Comparison of ENCODE assay signal across 1 cellular context in genomic region chr6:47478233-47479155, GRCh38.
TF ChIP-seq lines count a peak whose summit lies in the region.

No MANE protein-coding gene starts in this region.

TF ChIP-seq in H1, 55 proteins besides CTCF, POLR2A, EP300 and RAD21 (continued from another document):
- TF ChIP-seq CBX8 (IDR thresholded peaks at IDR 0.05; ENCODE audit: borderline replicate concordance, low read depth, low read length), result no peak
- TF ChIP-seq RNF2 (IDR thresholded peaks at IDR 0.05; ENCODE audit: borderline replicate concordance, low read depth, low read length, missing control alignments, poor library complexity, severe bottlenecking), result no peak
- peak; percentile 23 for TF ChIP-seq KDM4A (IDR thresholded peaks at IDR 0.05; ENCODE audit: low read depth, low read length, severe bottlenecking)
- no peak for TF ChIP-seq E2F6 (IDR thresholded peaks at IDR 0.05)
- TF ChIP-seq SP4 (IDR thresholded peaks at IDR 0.05; ENCODE audit: low read length), result no peak
- TF ChIP-seq TBP (IDR thresholded peaks at IDR 0.05; ENCODE audit: low read depth, low read length), result no peak
- no peak for TF ChIP-seq SIRT6 (IDR thresholded peaks at IDR 0.05; ENCODE audit: low read length)
- TF ChIP-seq RXRA (IDR thresholded peaks at IDR 0.05; ENCODE audit: insufficient read depth, low read depth, low read length), result no peak
- TF ChIP-seq ASH2L (IDR thresholded peaks at IDR 0.05; ENCODE audit: low read length), result peak; percentile 64
- TF ChIP-seq, protein P1, sequence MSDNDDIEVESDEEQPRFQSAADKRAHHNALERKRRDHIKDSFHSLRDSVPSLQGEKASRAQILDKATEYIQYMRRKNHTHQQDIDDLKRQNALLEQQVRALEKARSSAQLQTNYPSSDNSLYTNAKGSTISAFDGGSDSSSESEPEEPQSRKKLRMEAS (IDR thresholded peaks at IDR 0.05), result 0 out of 2 replicates have a peak, but pooled peaks have one; percentile 8
- TF ChIP-seq TAF7 (optimal IDR thresholded peaks at IDR 0.05; ENCODE audit: borderline replicate concordance, low read depth, low read length), result no peak
- TF ChIP-seq YY1 (IDR thresholded peaks at IDR 0.05; ENCODE audit: low read depth, low read length), result no peak
- no peak for TF ChIP-seq TEAD4 (IDR thresholded peaks at IDR 0.05; ENCODE audit: low read depth, low read length)
- no peak for TF ChIP-seq BACH1 (IDR thresholded peaks at IDR 0.05; ENCODE audit: low read length)
- no peak for TF ChIP-seq RFX5 (IDR thresholded peaks at IDR 0.05; ENCODE audit: borderline replicate concordance, low read depth, low read length)
- TF ChIP-seq SRF (IDR thresholded peaks at IDR 0.05; ENCODE audit: low read depth, low read length), result no peak
